ENCODE assay signal across 1 cellular context in the genomic region with DNA sequence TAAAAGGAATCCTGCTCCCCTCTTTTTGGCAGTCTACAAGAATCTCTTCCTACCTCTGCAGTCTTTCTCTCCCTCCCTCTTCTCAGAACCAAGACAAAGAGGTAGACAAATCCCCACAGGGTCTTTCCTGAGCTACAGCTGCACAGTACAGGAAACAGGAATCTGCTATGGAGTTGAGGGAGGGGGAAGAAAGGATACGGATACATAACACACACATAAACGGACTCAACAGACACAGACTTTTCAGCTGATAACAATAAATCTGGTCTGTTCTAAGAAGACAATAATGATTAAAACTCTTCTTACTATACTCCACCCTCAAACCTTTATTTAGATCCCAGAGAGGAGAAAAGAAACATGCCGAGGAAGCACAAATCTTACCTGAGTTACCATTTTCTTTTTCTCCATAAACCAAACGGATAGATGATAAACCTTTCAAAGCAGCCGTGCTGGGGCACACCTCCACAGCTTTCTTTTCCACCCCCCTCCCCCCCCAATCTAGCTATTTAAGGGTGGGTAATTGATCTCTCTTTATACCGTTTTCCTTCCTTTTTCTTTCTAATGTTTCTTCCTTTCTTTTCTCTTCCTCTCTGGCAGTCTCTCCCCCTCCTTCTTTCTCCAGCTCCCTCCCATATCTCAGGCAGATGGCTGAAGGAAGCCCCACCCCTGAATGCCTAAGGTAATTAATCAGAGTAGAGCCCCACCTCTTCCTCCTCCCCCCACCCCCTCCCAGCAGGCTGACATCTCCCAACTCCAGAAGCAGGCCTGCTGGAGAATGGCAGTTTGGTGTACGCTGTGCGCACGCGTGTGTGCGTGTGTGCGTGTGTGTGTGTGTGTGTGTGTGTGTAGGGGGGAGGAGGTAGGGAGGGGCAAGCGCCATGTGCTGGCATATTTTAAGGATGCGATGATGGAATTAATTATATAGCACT.
A peak's percentile ranks its signal among the peaks of the same experiment; 100 is the strongest.
TF ChIP-seq lines count a peak whose summit lies in the region.

No MANE protein-coding gene starts in this region.

TF ChIP-seq in H1, 55 proteins besides CTCF, POLR2A, EP300 and RAD21 (continued from another document):
- TF ChIP-seq SIN3A (conservative IDR thresholded peaks at IDR 0.05 in 1 of 2, IDR thresholded peaks at IDR 0.05 in 1 of 2; ENCODE audit: low read depth in 1 of 2, low read length in 2 of 2) (0 out of 4 replicates have a peak, but pooled peaks have one; percentile 56 to 61), POLR2AphosphoS5 (IDR thresholded peaks at IDR 0.05; ENCODE audit: low read depth, low read length) (peak; percentile 65; the same call in 1 of the 2 replicates), CREB1 (IDR thresholded peaks at IDR 0.05) (peak; percentile 61; the same call in 1 of the 2 replicates), NRF1 (IDR thresholded peaks at IDR 0.05; ENCODE audit: low read depth, low read length) (peak; percentile 61), SIRT6 (IDR thresholded peaks at IDR 0.05; ENCODE audit: low read length) (no peak), BACH1 (IDR thresholded peaks at IDR 0.05; ENCODE audit: low read length) (no peak), CHD2 (IDR thresholded peaks at IDR 0.05; ENCODE audit: low read length) (0 out of 2 replicates have a peak, but pooled peaks have one; percentile 8), ASH2L (IDR thresholded peaks at IDR 0.05; ENCODE audit: low read length) (peak; percentile 88)
- TF ChIP-seq, protein P1, sequence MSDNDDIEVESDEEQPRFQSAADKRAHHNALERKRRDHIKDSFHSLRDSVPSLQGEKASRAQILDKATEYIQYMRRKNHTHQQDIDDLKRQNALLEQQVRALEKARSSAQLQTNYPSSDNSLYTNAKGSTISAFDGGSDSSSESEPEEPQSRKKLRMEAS (IDR thresholded peaks at IDR 0.05) = peak; percentile 85
- TF ChIP-seq, protein P2, sequence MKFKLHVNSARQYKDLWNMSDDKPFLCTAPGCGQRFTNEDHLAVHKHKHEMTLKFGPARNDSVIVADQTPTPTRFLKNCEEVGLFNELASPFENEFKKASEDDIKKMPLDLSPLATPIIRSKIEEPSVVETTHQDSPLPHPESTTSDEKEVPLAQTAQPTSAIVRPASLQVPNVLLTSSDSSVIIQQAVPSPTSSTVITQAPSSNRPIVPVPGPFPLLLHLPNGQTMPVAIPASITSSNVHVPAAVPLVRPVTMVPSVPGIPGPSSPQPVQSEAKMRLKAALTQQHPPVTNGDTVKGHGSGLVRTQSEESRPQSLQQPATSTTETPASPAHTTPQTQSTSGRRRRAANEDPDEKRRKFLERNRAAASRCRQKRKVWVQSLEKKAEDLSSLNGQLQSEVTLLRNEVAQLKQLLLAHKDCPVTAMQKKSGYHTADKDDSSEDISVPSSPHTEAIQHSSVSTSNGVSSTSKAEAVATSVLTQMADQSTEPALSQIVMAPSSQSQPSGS (IDR thresholded peaks at IDR 0.05; ENCODE audit: low read length) = peak; percentile 40; the same call in 1 of the 2 replicates
TF ChIP-seq in H1: peak in this region for 9.
